9 cellular contexts compared by ENCODE assay signal in the genomic region with DNA sequence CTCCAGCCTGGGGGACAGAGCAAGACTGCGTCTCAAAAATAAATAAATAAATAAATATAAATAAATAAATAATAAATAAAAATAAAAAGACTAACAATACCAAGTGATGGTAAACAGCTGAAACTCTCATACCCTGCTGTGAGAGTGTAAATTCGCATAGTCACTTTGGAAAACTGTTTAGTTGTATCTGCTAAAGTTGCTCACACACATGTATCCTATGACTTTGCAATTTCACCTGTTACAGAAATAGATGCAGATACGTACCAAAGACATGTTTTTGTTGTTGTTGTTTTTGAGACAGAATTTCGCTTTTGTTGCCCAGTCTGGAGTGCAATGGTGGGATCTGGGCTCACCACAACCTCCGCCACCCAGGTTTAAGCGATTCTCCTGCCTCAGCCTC.
"Had no signal": no experiment of that assay in that cellular context is flagged by ENCODE, and none has a peak within 500 bp of the region (broad histone marks: within the 10 kb centered on the region; RNA-seq: fewer than 3 reads in every experiment).

No MANE protein-coding gene starts in this region.

- H3K4me1 Mint-ChIP-seq: GM23338, IgD-negative memory B cell had no signal

- H3K27ac ChIP-seq: HL-60 had no signal

- FAIRE-seq: H1, H54, HepG2 had no signal

- H3K9me3 Mint-ChIP-seq: GM23338, H9, IgD-negative memory B cell had no signal

- DNase-seq: H9, HCEC 1CT, KG1 had no signal

- H3K27me3 Mint-ChIP-seq: IgD-negative memory B cell had no signal

- ATAC-seq: GM23338, HepG2 had no signal

- H2AFZ ChIP-seq: GM23338 had no signal

- H3K4me3 Mint-ChIP-seq: GM23338, H9, IgD-negative memory B cell had no signal

- H3K27ac Mint-ChIP-seq: GM23338, H9, IgD-negative memory B cell had no signal

- H3K36me3 Mint-ChIP-seq: IgD-negative memory B cell had no signal

- H3K4me2 ChIP-seq: GM23338 had no signal

- H3K4me3 ChIP-seq: GM23338 had no signal
